8 cellular contexts compared by ENCODE assay signal in the genomic region with DNA sequence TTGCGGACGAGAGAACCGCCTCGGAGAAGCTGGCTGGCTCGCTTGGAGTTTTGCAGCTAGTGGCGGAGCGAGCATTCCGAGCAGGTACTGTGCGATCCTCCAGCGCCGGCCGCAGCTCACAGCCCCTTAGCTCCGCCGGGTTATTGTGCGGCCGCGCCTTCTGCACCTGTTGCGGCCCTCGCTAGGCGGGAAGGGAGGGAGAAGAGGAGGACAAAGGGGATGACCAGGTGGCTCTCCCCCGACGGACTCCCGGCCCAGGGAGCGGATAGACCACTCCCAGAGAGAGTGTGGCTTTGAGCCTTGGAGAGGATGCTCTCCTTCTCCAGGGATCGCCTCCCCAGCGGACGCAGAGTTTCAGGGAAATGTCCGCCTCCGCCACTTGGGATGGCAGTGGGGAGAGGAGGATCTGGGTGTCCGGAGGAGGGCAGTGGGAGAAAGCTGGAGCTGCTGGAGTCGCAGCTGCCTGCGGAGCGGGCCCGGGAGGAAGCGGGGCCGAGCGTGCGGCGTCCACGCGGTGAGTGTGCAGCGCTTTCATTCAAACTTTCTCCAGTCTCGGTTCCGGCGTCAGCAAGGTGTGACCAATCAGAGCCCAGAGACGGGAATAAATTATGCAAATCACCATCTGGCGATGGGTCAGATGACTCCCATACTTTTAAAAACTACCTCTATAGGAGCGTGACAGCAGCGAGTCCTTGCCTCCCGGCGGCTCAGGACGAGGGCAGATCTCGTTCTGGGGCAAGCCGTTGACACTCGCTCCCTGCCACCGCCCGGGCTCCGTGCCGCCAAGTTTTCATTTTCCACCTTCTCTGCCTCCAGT. TPM values are rescaled to one million over a fixed set of nuclear protein-coding genes. Genes with fewer than 3 reads are reported as not detected.
DNase-seq lines count a peak whose midpoint lies in the region; ATAC-seq, FAIRE-seq and TF ChIP-seq lines count a peak whose summit lies in the region.

A gene (plus strand): TSS at position 681 of the 817 bp plus-strand sequence. CDS start 252 bp downstream, outside the sequence.

- H3K9ac ChIP-seq in colonic mucosa (ENCODE audit: low read depth in 2 of 2, low read length in 2 of 2) (peak within 1 kb of the TSS; percentile 48 to 77), HepG2 (ENCODE audit: insufficient read depth, low read depth, low read length) (peak within 1 kb of the TSS; percentile 40; the same call in 1 of the 2 replicates)

- peak; percentile 53 to 74; a peak in 3 of 4 replicates for TF ChIP-seq POLR2A in HepG2 (IDR thresholded peaks at IDR 0.05; ENCODE audit: insufficient read depth in 1 of 2, low read depth in 2 of 2, low read length in 2 of 2)

- H3K4me1 ChIP-seq in colonic mucosa (peaks cover 6% of the 10 kb centered on the region), HepG2 (ENCODE audit: insufficient read depth, low read length) (peaks cover 45% of the 10 kb centered on the region)

- peaks cover 74% of the 10 kb centered on the region for H3K27me3 Mint-ChIP-seq in T-helper 2 cell treated with Interferon-gamma antibody and Interleukin-4, amounts not matched to agents 5 μg/mL and 100 μg/mL, for 36 hours (ENCODE audit: low read depth)

- H3K36me3 Mint-ChIP-seq in T-helper 2 cell treated with Interferon-gamma antibody and Interleukin-4, amounts not matched to agents 5 μg/mL and 100 μg/mL, for 36 hours (ENCODE audit: low read depth) = no peaks in the 10 kb centered on the region

- intact Hi-C loops in colonic mucosa (cut with DNase I) (loop anchor here (2.0 to 5.0 kb wide), 2 partner anchors 167 to 296 kb away; no protein-coding TSS in a partner anchor), HepG2 (cut with micrococcal nuclease; ENCODE audit: unreplicated experiment) (loop anchor here (2.0 kb wide), 1 partner anchor 169 kb away; no protein-coding TSS in a partner anchor)

- no peaks in the 10 kb centered on the region for H3K36me3 ChIP-seq in colonic mucosa
- no peaks in the 10 kb centered on the region for H3K36me3 ChIP-seq in HepG2 (replicated peaks in 1 of 2; ENCODE audit: control insufficient read depth in 1 of 2, insufficient read depth in 2 of 2, low read length in 2 of 2)

- no peak within 1 kb of the TSS for H3K27ac Mint-ChIP-seq in T-helper 2 cell treated with Interferon-gamma antibody and Interleukin-4, amounts not matched to agents 5 μg/mL and 100 μg/mL, for 36 hours

- peak within 1 kb of the TSS; percentile 75 for H3K4me3 Mint-ChIP-seq in T-helper 2 cell treated with Interferon-gamma antibody and Interleukin-4, amounts not matched to agents 5 μg/mL and 100 μg/mL, for 36 hours

- TSS peak; percentile 44 for BruUV-seq in HepG2 (replicated peaks; lab: Mats Ljungman, UMichigan)

- no peak for TF ChIP-seq CTCF in colonic mucosa (IDR thresholded peaks at IDR 0.05)
- no peak for TF ChIP-seq CTCF in HepG2 (CRISPR knock-in tag; IDR thresholded peaks at IDR 0.05)

- H2AFZ ChIP-seq in HepG2 (ENCODE audit: low read length) = no peak within 1 kb of the TSS

- in situ Hi-C loops in HepG2 (cut with HindIII; ENCODE audit: extremely low pct_ligation_motif_present, low pct_unique_long_range_greater_than_20kb) = loop anchor here (5.0 to 10.0 kb wide), 2 partner anchors 163 to 296 kb away; no protein-coding TSS in a partner anchor

- FAIRE-seq in HepG2 (lab: Jason Lieb, UNC) = no peak

- H3K9me3 ChIP-seq in colonic mucosa (no peaks in the 10 kb centered on the region), HepG2 (ENCODE audit: low read length) (no peaks in the 10 kb centered on the region)

- 2% methylated on average over 27 of the region's 59 CpGs for WGBS in HepG2 (ENCODE audit: low lambda C conversion rate)

- ATAC-seq in GM21737 (IDR thresholded peaks at IDR 0.05; ENCODE audit: unreplicated experiment) = peak; percentile 66
- ATAC-seq in HepG2 = peak; percentile 88

- TF ChIP-seq EP300 in HepG2 (IDR thresholded peaks at IDR 0.05; ENCODE audit: low read depth in 2 of 2, low read length in 2 of 2) = no peak
- no peak for TF ChIP-seq EP300 in HepG2 (CRISPR knock-in tag; IDR thresholded peaks at IDR 0.05; ENCODE audit: borderline replicate concordance)

- H3K9me3 Mint-ChIP-seq in T-helper 2 cell treated with Interferon-gamma antibody and Interleukin-4, amounts not matched to agents 5 μg/mL and 100 μg/mL, for 36 hours = no peaks in the 10 kb centered on the region

- H3K4me3 ChIP-seq in colonic mucosa (peak within 1 kb of the TSS; percentile 45), HepG2 (replicated peaks in 1 of 3; ENCODE audit: insufficient read depth in 1 of 3, low read depth in 2 of 3, low read length in 3 of 3) (peak within 1 kb of the TSS; percentile 28 to 67 (median 46))

- H3K27ac ChIP-seq in colonic mucosa = peak within 1 kb of the TSS; percentile 51
- H3K27ac ChIP-seq in HepG2 (ENCODE audit: extremely low read length, insufficient read depth, low read length) = no peak within 1 kb of the TSS

- POLR2A ChIA-PET in HepG2 (lab: Yijun Ruan, JAX) = no interaction called here

- peak within 1 kb of the TSS; percentile 73 for H3K4me2 ChIP-seq in HepG2 (ENCODE audit: low read depth, low read length)

- CTCF ChIA-PET in HepG2 (lab: Yijun Ruan, JAX; ENCODE audit: low intra/inter-chr PET ratio, low total read pairs) = no interaction called here

- H3K79me2 ChIP-seq in HepG2 (ENCODE audit: insufficient read depth, low read length) = no peaks in the 10 kb centered on the region

- no peaks in the 10 kb centered on the region for H4K20me1 ChIP-seq in HepG2 (ENCODE audit: insufficient read depth, low read length)

- no peak for TF ChIP-seq RAD21 in HepG2 (CRISPR knock-in tag; IDR thresholded peaks at IDR 0.05)

- H3K27me3 ChIP-seq in colonic mucosa (no peaks in the 10 kb centered on the region), HepG2 (ENCODE audit: control insufficient read depth in 1 of 2, insufficient read depth in 2 of 2, low read length in 2 of 2) (peaks cover 16 to 37% of the 10 kb centered on the region in 2 experiments)

- DNase-seq in D341Med (ENCODE audit: low spot score) = peak; percentile 72
- peak; percentile 75 for DNase-seq in NCI-H1105 (lab: John Stamatoyannopoulos, UW)
- DNase-seq in T-helper 2 cell treated with Interferon-gamma antibody and Interleukin-4, amounts not matched to agents 5 μg/mL and 100 μg/mL, for 36 hours (ENCODE audit: low spot score) = peak; percentile 56
- peak; percentile 93 for DNase-seq in colonic mucosa
- peak; percentile 34 for DNase-seq in HepG2 (ENCODE audit: low spot score)
- peak; percentile 29 to 46 for DNase-seq in stimulated activated CD4-positive, alpha-beta T cell treated with anti-CD3 and anti-CD28 coated beads, Interleukin-4, amount 100 ng/mL, for 4 hours
- DNase-seq in NCI-H226 = no peak

- peaks cover 15% of the 10 kb centered on the region for H3K4me1 Mint-ChIP-seq in T-helper 2 cell treated with Interferon-gamma antibody and Interleukin-4, amounts not matched to agents 5 μg/mL and 100 μg/mL, for 36 hours (ENCODE audit: low read depth)

TF ChIP-seq in HepG2, 621 proteins besides CTCF, POLR2A, EP300 and RAD21 (continues in another document):
- TF ChIP-seq, protein P1, sequence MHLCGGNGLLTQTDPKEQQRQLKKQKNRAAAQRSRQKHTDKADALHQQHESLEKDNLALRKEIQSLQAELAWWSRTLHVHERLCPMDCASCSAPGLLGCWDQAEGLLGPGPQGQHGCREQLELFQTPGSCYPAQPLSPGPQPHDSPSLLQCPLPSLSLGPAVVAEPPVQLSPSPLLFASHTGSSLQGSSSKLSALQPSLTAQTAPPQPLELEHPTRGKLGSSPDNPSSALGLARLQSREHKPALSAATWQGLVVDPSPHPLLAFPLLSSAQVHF (CRISPR knock-in tag; IDR thresholded peaks at IDR 0.05) = 0 out of 2 replicates have a peak, but pooled peaks have one; percentile 77
- TF ChIP-seq JARID2 (CRISPR knock-in tag; IDR thresholded peaks at IDR 0.05; ENCODE audit: insufficient replicate concordance) = no peak

RNA-seq across cellular contexts. Expression of the gene that starts here (rescaled TPM):
- total RNA-seq in colonic mucosa (10 to 100 TPM; 25.5 to 32.1 TPM), HepG2 (2016; rRNA removed; fragmentation: Illumina TruSeq; extraction: Trizol) (4.9 and 10.8 TPM in 2 replicates)
- total RNA-seq in HepG2 (2016; cell fraction: cytosol; rRNA removed; fragmentation: Illumina TruSeq; extraction: Trizol; ENCODE audit: low read depth) = 0.40 and 0.97 TPM in 2 replicates
- 5.5 and 12.1 TPM in 2 replicates for total RNA-seq in HepG2 (2016; cell fraction: insoluble cytoplasmic fraction; rRNA removed; fragmentation: Illumina TruSeq; extraction: Trizol)
- total RNA-seq in HepG2 (2016; cell fraction: membrane; rRNA removed; fragmentation: Illumina TruSeq; extraction: Trizol) = 2.7 and 2.9 TPM in 2 replicates
- total RNA-seq in HepG2 (2016; cell fraction: nucleus; rRNA removed; fragmentation: Illumina TruSeq; extraction: Trizol) = 12.8 and 17.5 TPM in 2 replicates
- polyA plus RNA-seq in HepG2 (2011; rRNA removed) = 0.96 and 4.6 TPM in 2 replicates
- 1.0 and 4.5 TPM in 2 replicates for polyA plus RNA-seq in HepG2 (2011; cell fraction: cytosol; rRNA removed)
- polyA plus RNA-seq in HepG2 (2011; cell fraction: nucleus; rRNA removed) = 1.4 and 5.0 TPM in 2 replicates
- polyA plus RNA-seq in HepG2 (2012) = 3.4 and 3.7 TPM in 2 replicates
- polyA plus RNA-seq in HepG2 (2016; cell fraction: cytosol; fragmentation: Illumina TruSeq; extraction: Trizol; ENCODE audit: low read depth) = 0.68 and 0.74 TPM in 2 replicates
- polyA plus RNA-seq in HepG2 (2016; cell fraction: insoluble cytoplasmic fraction; fragmentation: Illumina TruSeq; extraction: Trizol; ENCODE audit: low read depth) = 3.4 and 3.6 TPM in 2 replicates
- 0.89 and 1.1 TPM in 2 replicates for polyA plus RNA-seq in HepG2 (2016; cell fraction: membrane; fragmentation: Illumina TruSeq; extraction: Trizol; ENCODE audit: low read depth)
- polyA plus RNA-seq in HepG2 (2016; cell fraction: nucleus; fragmentation: Illumina TruSeq; extraction: Trizol; ENCODE audit: insufficient read depth, low read depth) = 14.7 and 16.1 TPM in 2 replicates
- 0.16 and 1.9 TPM in 2 replicates for polyA minus RNA-seq in HepG2 (2011; rRNA and poly(A)+ RNA removed; ENCODE audit: low replicate concordance)
- 2.0 and 4.5 TPM in 2 replicates for polyA minus RNA-seq in HepG2 (2011; cell fraction: cytosol; rRNA and poly(A)+ RNA removed)
- polyA minus RNA-seq in HepG2 (2011; cell fraction: nucleus; rRNA and poly(A)+ RNA removed) = 0.77 and 4.4 TPM in 2 replicates
